In genomic region chr7:151632750-151633515, GRCh38 we compare ENCODE assay signal across 8 cellular contexts.
DNase-seq lines count a peak whose midpoint lies in the region; ATAC-seq and TF ChIP-seq lines count a peak whose summit lies in the region.

No MANE protein-coding gene starts in this region.

- H3K27me3 Mint-ChIP-seq in endothelial cell (ENCODE audit: unreplicated experiment) = no peaks in the 10 kb centered on the region
- H3K27me3 Mint-ChIP-seq in stimulated activated memory B cell treated with anti-CD40 and anti-IgM and Interleukin-4, amounts not matched to agents 10 μg/mL and 1 μg/mL and 100 μg/mL, for 72 hours = no peaks in the 10 kb centered on the region

- no peak overlapping the region for H3K9ac ChIP-seq in muscle layer of colon (ENCODE audit: low read length)

- H3K9me3 ChIP-seq in muscle layer of colon (ENCODE audit: low read length) = no peaks in the 10 kb centered on the region

- no peaks in the 10 kb centered on the region for H3K36me3 ChIP-seq in muscle layer of colon (ENCODE audit: insufficient read depth, low read length)

- peaks cover 7% of the 10 kb centered on the region for H3K36me3 Mint-ChIP-seq in endothelial cell (ENCODE audit: low read depth, unreplicated experiment)
- H3K36me3 Mint-ChIP-seq in stimulated activated memory B cell treated with anti-CD40 and anti-IgM and Interleukin-4, amounts not matched to agents 10 μg/mL and 1 μg/mL and 100 μg/mL, for 72 hours = peaks cover 6% of the 10 kb centered on the region

- H3K9me3 Mint-ChIP-seq in endothelial cell (ENCODE audit: unreplicated experiment) = no peaks in the 10 kb centered on the region
- peaks cover 4% of the 10 kb centered on the region for H3K9me3 Mint-ChIP-seq in stimulated activated memory B cell treated with anti-CD40 and anti-IgM and Interleukin-4, amounts not matched to agents 10 μg/mL and 1 μg/mL and 100 μg/mL, for 72 hours

- H3K27me3 ChIP-seq in muscle layer of colon (ENCODE audit: control insufficient read depth in 1 of 2, insufficient read depth in 2 of 2, low read length in 2 of 2) = no peaks in the 10 kb centered on the region

- peaks cover 12% of the 10 kb centered on the region for H3K4me1 Mint-ChIP-seq in endothelial cell (ENCODE audit: unreplicated experiment)
- peaks cover 24% of the 10 kb centered on the region for H3K4me1 Mint-ChIP-seq in stimulated activated memory B cell treated with anti-CD40 and anti-IgM and Interleukin-4, amounts not matched to agents 10 μg/mL and 1 μg/mL and 100 μg/mL, for 72 hours

- H3K27ac ChIP-seq in muscle layer of colon (ENCODE audit: low read depth, low read length) = peak overlapping the region; percentile 87

- peak overlapping the region; percentile 83 for H3K27ac Mint-ChIP-seq in endothelial cell (ENCODE audit: unreplicated experiment)
- H3K27ac Mint-ChIP-seq in stimulated activated memory B cell treated with anti-CD40 and anti-IgM and Interleukin-4, amounts not matched to agents 10 μg/mL and 1 μg/mL and 100 μg/mL, for 72 hours = peak overlapping the region; percentile 99

- peak overlapping the region; percentile 50 for H3K4me3 ChIP-seq in LNCaP clone FGC (ENCODE audit: low read depth, low read length)
- H3K4me3 ChIP-seq in muscle layer of colon (ENCODE audit: low read depth in 1 of 2, low read length in 2 of 2) = peak overlapping the region; percentile 49 to 61

- ATAC-seq in GM21576 (IDR thresholded peaks at IDR 0.05; ENCODE audit: unreplicated experiment) = peak; percentile 59
- peak; percentile 82 for ATAC-seq in stimulated activated memory B cell treated with anti-CD40 and anti-IgM and Interleukin-4, amounts not matched to agents 10 μg/mL and 1 μg/mL and 100 μg/mL, for 72 hours

- H3K4me1 ChIP-seq in muscle layer of colon (ENCODE audit: insufficient read depth, low read length) = peaks cover 41% of the 10 kb centered on the region

- DNase-seq in ELR (ENCODE audit: low read depth) = peak; percentile 17
- DNase-seq in LNCaP clone FGC (ENCODE audit: low read depth) = no peak
- DNase-seq in activated CD8-positive, alpha-beta memory T cell treated with anti-CD3 and anti-CD28 coated beads for 48 hours (ENCODE audit: low read depth in 2 of 3, low spot score in 2 of 3) = peak; percentile 12 to 27 (median 19)
- DNase-seq in endothelial cell (ENCODE audit: low spot score) = peak; percentile 35
- DNase-seq in SHP77 (lab: John Stamatoyannopoulos, UW) = no peak

- H3K4me3 Mint-ChIP-seq in endothelial cell (ENCODE audit: unreplicated experiment) = peak overlapping the region; percentile 98
- peak overlapping the region; percentile 97 for H3K4me3 Mint-ChIP-seq in stimulated activated memory B cell treated with anti-CD40 and anti-IgM and Interleukin-4, amounts not matched to agents 10 μg/mL and 1 μg/mL and 100 μg/mL, for 72 hours

- TF ChIP-seq CTCF in LNCaP clone FGC (IDR thresholded peaks at IDR 0.05; ENCODE audit: control insufficient read depth, extremely low read depth, insufficient read depth) (no peak), endothelial cell (IDR thresholded peaks at IDR 0.05; ENCODE audit: unreplicated experiment) (no peak)

Comparison
In these comparisons a context has a peak if more than half of its experiments do, and no peak if none do; other contexts are left out.
1. DNase-seq: peak in ELR (single experiment), activated CD8-positive, alpha-beta memory T cell treated with anti-CD3 and anti-CD28 coated beads for 48 hours (3 of 3) and endothelial cell (single experiment); none in LNCaP clone FGC (single experiment) and SHP77 (0 of 2).